Comparison of ENCODE assay signal across 17 cellular contexts in genomic region chr18:46070232-46070631, GRCh38. TPM values are rescaled to one million over a fixed set of nuclear protein-coding genes. Genes with fewer than 3 reads are reported as not detected.
DNase-seq lines count a peak whose midpoint lies in the region; ATAC-seq and TF ChIP-seq lines count a peak whose summit lies in the region.
"Had no signal": no experiment of that assay in that cellular context is flagged by ENCODE, and none has a peak within 500 bp of the region (broad histone marks: within the 10 kb centered on the region; RNA-seq: fewer than 3 reads in every experiment).

No MANE protein-coding gene starts in this region.

- H4K20me1 ChIP-seq in mammary epithelial cell (ENCODE audit: insufficient read depth, low read length) = no peaks in the 10 kb centered on the region

- TF ChIP-seq EP300 in suprapubic skin (IDR thresholded peaks at IDR 0.05) = no peak

- in situ Hi-C loops in mammary epithelial cell (cut with MboI; ENCODE audit: low sequenced_read_pairs in 2 of 2) = loop anchor here in 1 of 2 donors (10.0 kb wide), 3 partner anchors 105 to 405 kb away; partner anchors contain the start of gene EPG5

- dilution Hi-C loops in mammary epithelial cell (cut with HindIII; ENCODE audit: low sequenced_read_pairs) = no loop called here

- peak overlapping the region; percentile 91 for H3K4me2 ChIP-seq in mammary epithelial cell (ENCODE audit: insufficient read depth, low read depth, low read length)

- no TSS peak for BruUV-seq in mammary epithelial cell (replicated peaks; lab: Mats Ljungman, UMichigan)

- H3K36me3 Mint-ChIP-seq in CD8-positive, alpha-beta memory T cell = no peaks in the 10 kb centered on the region
- no peaks in the 10 kb centered on the region for H3K36me3 Mint-ChIP-seq in natural killer cell treated with Interleukin-12 subunit alpha and Interleukin-12 subunit beta and Interleukin-15 and Interleukin-18, amount 100 ng/mL, for 72 hours

- no peak overlapping the region for H3K9ac ChIP-seq in mammary epithelial cell (ENCODE audit: insufficient read depth, low read length)

- ATAC-seq in natural killer cell treated with Interleukin-12 subunit alpha and Interleukin-12 subunit beta and Interleukin-15 and Interleukin-18, amount 100 ng/mL, for 72 hours = no peak
- no peak for ATAC-seq in HG03571 (IDR thresholded peaks at IDR 0.05; ENCODE audit: unreplicated experiment)
- ATAC-seq: left colon had no signal

- H3K4me3 Mint-ChIP-seq in CD8-positive, alpha-beta memory T cell = peak overlapping the region in 6 of 7 donors; percentile 62 to 84 (median 78)
- peak overlapping the region; percentile 65 for H3K4me3 Mint-ChIP-seq in natural killer cell treated with Interleukin-12 subunit alpha and Interleukin-12 subunit beta and Interleukin-15 and Interleukin-18, amount 100 ng/mL, for 72 hours

- no peak for TF ChIP-seq CTCF in HL-60 (IDR thresholded peaks at IDR 0.05; ENCODE audit: insufficient read depth, low read length)
- TF ChIP-seq CTCF in mammary epithelial cell (conservative IDR thresholded peaks at IDR 0.05 in 1 of 2, IDR thresholded peaks at IDR 0.05 in 1 of 2; ENCODE audit: extremely low read depth in 1 of 2, insufficient read depth in 1 of 2, low read depth in 1 of 2, low read length in 2 of 2) = no peak
- no peak for TF ChIP-seq CTCF in suprapubic skin (IDR thresholded peaks at IDR 0.05)

- TF ChIP-seq POLR2A in suprapubic skin (IDR thresholded peaks at IDR 0.05) = no peak

- peaks cover 0 to 1% of the 10 kb centered on the region in 2 donors for H3K27me3 Mint-ChIP-seq in CD8-positive, alpha-beta memory T cell
- H3K27me3 Mint-ChIP-seq in natural killer cell treated with Interleukin-12 subunit alpha and Interleukin-12 subunit beta and Interleukin-15 and Interleukin-18, amount 100 ng/mL, for 72 hours = no peaks in the 10 kb centered on the region

- peaks cover 37 to 45% (median 38%) of the 10 kb centered on the region in 3 donors for H3K4me1 Mint-ChIP-seq in CD8-positive, alpha-beta memory T cell
- H3K4me1 Mint-ChIP-seq in natural killer cell treated with Interleukin-12 subunit alpha and Interleukin-12 subunit beta and Interleukin-15 and Interleukin-18, amount 100 ng/mL, for 72 hours (ENCODE audit: low read depth in 2 of 2) = peaks cover 35 to 39% of the 10 kb centered on the region in 2 donors

- H3K27ac ChIP-seq in CD8-positive, alpha-beta memory T cell (ENCODE audit: low read depth, low read length) = peak overlapping the region; percentile 2
- H3K27ac ChIP-seq in HL-60 (replicated peaks) (peak overlapping the region; percentile 85), mammary epithelial cell (ENCODE audit: insufficient read depth, low read depth, low read length) (peak overlapping the region; percentile 86), suprapubic skin (no peak overlapping the region)

- intact Hi-C loops in mammary epithelial cell (cut with micrococcal nuclease) = loop anchor here (5.0 kb wide), 1 partner anchor 148 kb away; no protein-coding TSS in a partner anchor

- peaks cover 56% of the 10 kb centered on the region for H3K79me2 ChIP-seq in mammary epithelial cell (ENCODE audit: insufficient read depth, low read length)

- no peaks in the 10 kb centered on the region for H3K36me3 ChIP-seq in CD8-positive, alpha-beta memory T cell (ENCODE audit: insufficient read depth, low read length)
- peaks cover 2% of the 10 kb centered on the region for H3K36me3 ChIP-seq in mammary epithelial cell (ENCODE audit: insufficient read depth, low read length)
- H3K36me3 ChIP-seq in suprapubic skin = no peaks in the 10 kb centered on the region

- peak overlapping the region; percentile 60 for H3K4me3 ChIP-seq in CD8-positive, alpha-beta memory T cell (ENCODE audit: low read length)
- H3K4me3 ChIP-seq in HL-60 (replicated peaks; ENCODE audit: insufficient read depth, low read length) (peak overlapping the region; percentile 85), mammary epithelial cell (replicated peaks in 1 of 3; ENCODE audit: insufficient read depth in 1 of 3, low read depth in 2 of 3, low read length in 3 of 3) (no peak overlapping the region), suprapubic skin (no peak overlapping the region)
- H3K4me3 ChIP-seq: mucosa of descending colon had no signal

- no peak for DNase-seq in CD8-positive, alpha-beta memory T cell
- no peak for DNase-seq in HL-60 (ENCODE audit: low read depth in 1 of 2, low spot score in 1 of 2)
- DNase-seq in mammary epithelial cell = no peak
- DNase-seq in natural killer cell treated with Interleukin-12 subunit alpha and Interleukin-12 subunit beta and Interleukin-15 and Interleukin-18, amount 100 ng/mL, for 72 hours (ENCODE audit: low spot score) = no peak
- DNase-seq in Ammon's horn (ENCODE audit: low spot score) = no peak
- no peak for DNase-seq in suprapubic skin (ENCODE audit: low spot score in 2 of 2)
- DNase-seq in effector CD4-positive, alpha-beta T cell = no peak
- DNase-seq: activated CD4-positive, alpha-beta T cell treated with anti-CD3 and anti-CD28 coated beads for 4 hours; aorta; effector CD8-positive, alpha-beta T cell; left colon; mucosa of descending colon; NCI-H1436; NCI-H526; retina; stimulated activated CD4-positive, alpha-beta T cell treated with anti-CD3 and anti-CD28 coated beads, Interleukin-4, amount 100 ng/mL, for 4 hours had no signal

- H2AFZ ChIP-seq in mammary epithelial cell (ENCODE audit: low read depth, low read length) = no peak overlapping the region

- 90% methylated on average over 4 of the region's 6 CpGs for WGBS in mammary epithelial cell (ENCODE audit: low coverage, missing lambda C conversion rate)
- 75% methylated on average over 6 of the region's 6 CpGs for WGBS in suprapubic skin

- H3K4me1 ChIP-seq in CD8-positive, alpha-beta memory T cell (ENCODE audit: insufficient read depth, low read length) = peaks cover 45% of the 10 kb centered on the region
- H3K4me1 ChIP-seq in mammary epithelial cell (ENCODE audit: insufficient read depth, low read length) (peaks cover 20% of the 10 kb centered on the region), suprapubic skin (peaks cover 42% of the 10 kb centered on the region)

- H3K9me3 Mint-ChIP-seq in CD8-positive, alpha-beta memory T cell = no peaks in the 10 kb centered on the region
- no peaks in the 10 kb centered on the region for H3K9me3 Mint-ChIP-seq in natural killer cell treated with Interleukin-12 subunit alpha and Interleukin-12 subunit beta and Interleukin-15 and Interleukin-18, amount 100 ng/mL, for 72 hours

- H3K27me3 ChIP-seq in CD8-positive, alpha-beta memory T cell (ENCODE audit: insufficient read depth, low read length, poor library complexity, severe bottlenecking) = no peaks in the 10 kb centered on the region
- H3K27me3 ChIP-seq in HL-60 (ENCODE audit: insufficient read depth, poor library complexity, severe bottlenecking) = no peaks in the 10 kb centered on the region
- no peaks in the 10 kb centered on the region for H3K27me3 ChIP-seq in mammary epithelial cell (ENCODE audit: insufficient read depth, low read length)
- no peaks in the 10 kb centered on the region for H3K27me3 ChIP-seq in suprapubic skin

- CTCF ChIA-PET in CD8-positive, alpha-beta memory T cell (lab: Charles Lee) = no interaction called here
- CTCF ChIA-PET in mammary epithelial cell (lab: Charles Lee; ENCODE audit: low non-redundant PET) = no interaction called here

- no peaks in the 10 kb centered on the region for H3K9me3 ChIP-seq in CD8-positive, alpha-beta memory T cell (ENCODE audit: low read length)
- no peaks in the 10 kb centered on the region for H3K9me3 ChIP-seq in mammary epithelial cell (replicated peaks; ENCODE audit: insufficient read depth, low read length)
- no peaks in the 10 kb centered on the region for H3K9me3 ChIP-seq in suprapubic skin
- H3K9me3 ChIP-seq: mucosa of descending colon had no signal

- peak overlapping the region in 3 of 8 donors; percentile 1 to 52 (median 8) for H3K27ac Mint-ChIP-seq in CD8-positive, alpha-beta memory T cell
- peak overlapping the region; percentile 45 to 75 for H3K27ac Mint-ChIP-seq in natural killer cell treated with Interleukin-12 subunit alpha and Interleukin-12 subunit beta and Interleukin-15 and Interleukin-18, amount 100 ng/mL, for 72 hours

- POLR2A ChIA-PET in CD8-positive, alpha-beta memory T cell (lab: Charles Lee) = interaction anchor here (1.3 kb wide), 1 partner anchor 72 kb away, joined by 3 read pairs; no protein-coding TSS in a partner anchor

RNA-seq across cellular contexts. Expression of gene PSTPIP2, which starts 1.8 kb away (rescaled TPM):
- 10 to 100 TPM; 24.9 to 25.3 TPM for total RNA-seq in CD8-positive, alpha-beta memory T cell
- 11.0 TPM for polyA plus RNA-seq in CD8-positive, alpha-beta memory T cell
- total RNA-seq in mammary epithelial cell (10 to 100 TPM; 33.2 to 33.7 TPM), suprapubic skin (10 to 100 TPM in 2 of 4 donors, 1 to 10 TPM in 2; 7.5 to 33.6 (median 16.0) TPM)
- 27.2 TPM for polyA plus RNA-seq in mammary epithelial cell
- polyA minus RNA-seq in mammary epithelial cell = 21.2 TPM
- total RNA-seq in natural killer cell treated with Interleukin-12 subunit alpha and Interleukin-12 subunit beta and Interleukin-15 and Interleukin-18, amount 100 ng/mL, for 72 hours = 10 to 100 TPM; 29.5 to 65.6 TPM

RNA-seq across cellular contexts. Expression of gene ATP5F1A, which starts 27.9 kb away (rescaled TPM):
- 100 to 1,000 TPM; 456 to 468 TPM for total RNA-seq in CD8-positive, alpha-beta memory T cell
- 409 TPM for polyA plus RNA-seq in CD8-positive, alpha-beta memory T cell
- total RNA-seq in mammary epithelial cell (100 to 1,000 TPM; 345 to 516 TPM), suprapubic skin (100 to 1,000 TPM; 250 to 584 (median 489) TPM)
- 569 TPM for polyA plus RNA-seq in mammary epithelial cell
- polyA minus RNA-seq in mammary epithelial cell = 555 TPM
- 100 to 1,000 TPM; 312 to 462 TPM for total RNA-seq in natural killer cell treated with Interleukin-12 subunit alpha and Interleukin-12 subunit beta and Interleukin-15 and Interleukin-18, amount 100 ng/mL, for 72 hours

RNA-seq across cellular contexts. Expression of gene HAUS1, which starts 34.0 kb away (rescaled TPM):
- 10 to 100 TPM; 52.5 to 53.3 TPM for total RNA-seq in CD8-positive, alpha-beta memory T cell
- 43.2 TPM for polyA plus RNA-seq in CD8-positive, alpha-beta memory T cell
- total RNA-seq in mammary epithelial cell (10 to 100 TPM; 12.3 to 26.3 TPM), suprapubic skin (10 to 100 TPM; 17.0 to 43.6 (median 29.2) TPM)
- 47.8 TPM for polyA plus RNA-seq in mammary epithelial cell
- polyA minus RNA-seq in mammary epithelial cell = 25.0 TPM
- 10 to 100 TPM; 32.7 to 42.3 TPM for total RNA-seq in natural killer cell treated with Interleukin-12 subunit alpha and Interleukin-12 subunit beta and Interleukin-15 and Interleukin-18, amount 100 ng/mL, for 72 hours

Comparison
In these comparisons a context has a peak if more than half of its experiments do, and no peak if none do; other contexts are left out.
1. H3K4me3 ChIP-seq: peak in CD8-positive, alpha-beta memory T cell (single experiment) and HL-60 (single experiment); none in mammary epithelial cell (0 of 3) and suprapubic skin (single experiment).